1 cellular context compared by ENCODE assay signal in the genomic region with DNA sequence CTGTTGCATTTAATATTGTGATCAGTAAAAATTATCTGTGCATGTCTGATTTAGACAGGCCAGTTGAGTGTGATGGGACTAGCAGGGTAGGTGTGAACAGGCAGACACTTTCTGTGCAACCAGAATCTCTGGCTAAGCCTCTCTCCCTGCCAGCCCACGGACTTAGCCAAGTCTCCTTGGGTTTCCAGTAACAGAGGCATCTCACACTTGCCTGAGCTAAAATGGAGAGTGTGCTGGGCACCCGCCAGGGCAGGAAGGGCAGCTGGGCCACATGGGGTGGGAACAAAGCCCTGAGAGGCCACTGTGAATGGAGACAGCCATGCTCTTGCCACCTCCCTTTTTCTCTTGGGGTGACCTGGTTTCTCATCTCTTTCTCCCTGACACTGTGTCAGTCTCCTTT.
TF ChIP-seq lines count a peak whose summit lies in the region.

No MANE protein-coding gene starts in this region.

TF ChIP-seq in K562, 482 proteins besides CTCF, POLR2A, EP300 and RAD21:
- TF ChIP-seq BHLHE40 (IDR thresholded peaks at IDR 0.05; ENCODE audit: low read length) (no peak), RUNX1 (IDR thresholded peaks at IDR 0.05; ENCODE audit: low read depth) (no peak), KAT7 (CRISPR knock-in tag; IDR thresholded peaks at IDR 0.05; ENCODE audit: borderline replicate concordance) (no peak), MAFK (IDR thresholded peaks at IDR 0.05; ENCODE audit: low read length) (no peak), ZNF282 (CRISPR knock-in tag; IDR thresholded peaks at IDR 0.05) (no peak), MIER1 (IDR thresholded peaks at IDR 0.05; ENCODE audit: low read depth) (no peak), NCOA2 (IDR thresholded peaks at IDR 0.05; ENCODE audit: partially characterized antibody in 2 of 2) (no peak), ZC3H8 (IDR thresholded peaks at IDR 0.05) (no peak), U2AF1 (optimal IDR thresholded peaks at IDR 0.05; ENCODE audit: low read depth, low read length) (no peak), ZNF584 (CRISPR knock-in tag; IDR thresholded peaks at IDR 0.05; ENCODE audit: low read depth) (no peak), ZFP36 (IDR thresholded peaks at IDR 0.05; ENCODE audit: low read depth, low read length, partially characterized antibody) (no peak), TGIF2 (CRISPR knock-in tag; IDR thresholded peaks at IDR 0.05) (no peak), TRIM28 (IDR thresholded peaks at IDR 0.05) (no peak)
- TF ChIP-seq, protein P1, sequence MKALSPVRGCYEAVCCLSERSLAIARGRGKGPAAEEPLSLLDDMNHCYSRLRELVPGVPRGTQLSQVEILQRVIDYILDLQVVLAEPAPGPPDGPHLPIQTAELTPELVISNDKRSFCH (CRISPR knock-in tag; IDR thresholded peaks at IDR 0.05) = no peak
- TF ChIP-seq, protein P1 (tag; IDR thresholded peaks at IDR 0.05) = no peak
- TF ChIP-seq, protein P2, sequence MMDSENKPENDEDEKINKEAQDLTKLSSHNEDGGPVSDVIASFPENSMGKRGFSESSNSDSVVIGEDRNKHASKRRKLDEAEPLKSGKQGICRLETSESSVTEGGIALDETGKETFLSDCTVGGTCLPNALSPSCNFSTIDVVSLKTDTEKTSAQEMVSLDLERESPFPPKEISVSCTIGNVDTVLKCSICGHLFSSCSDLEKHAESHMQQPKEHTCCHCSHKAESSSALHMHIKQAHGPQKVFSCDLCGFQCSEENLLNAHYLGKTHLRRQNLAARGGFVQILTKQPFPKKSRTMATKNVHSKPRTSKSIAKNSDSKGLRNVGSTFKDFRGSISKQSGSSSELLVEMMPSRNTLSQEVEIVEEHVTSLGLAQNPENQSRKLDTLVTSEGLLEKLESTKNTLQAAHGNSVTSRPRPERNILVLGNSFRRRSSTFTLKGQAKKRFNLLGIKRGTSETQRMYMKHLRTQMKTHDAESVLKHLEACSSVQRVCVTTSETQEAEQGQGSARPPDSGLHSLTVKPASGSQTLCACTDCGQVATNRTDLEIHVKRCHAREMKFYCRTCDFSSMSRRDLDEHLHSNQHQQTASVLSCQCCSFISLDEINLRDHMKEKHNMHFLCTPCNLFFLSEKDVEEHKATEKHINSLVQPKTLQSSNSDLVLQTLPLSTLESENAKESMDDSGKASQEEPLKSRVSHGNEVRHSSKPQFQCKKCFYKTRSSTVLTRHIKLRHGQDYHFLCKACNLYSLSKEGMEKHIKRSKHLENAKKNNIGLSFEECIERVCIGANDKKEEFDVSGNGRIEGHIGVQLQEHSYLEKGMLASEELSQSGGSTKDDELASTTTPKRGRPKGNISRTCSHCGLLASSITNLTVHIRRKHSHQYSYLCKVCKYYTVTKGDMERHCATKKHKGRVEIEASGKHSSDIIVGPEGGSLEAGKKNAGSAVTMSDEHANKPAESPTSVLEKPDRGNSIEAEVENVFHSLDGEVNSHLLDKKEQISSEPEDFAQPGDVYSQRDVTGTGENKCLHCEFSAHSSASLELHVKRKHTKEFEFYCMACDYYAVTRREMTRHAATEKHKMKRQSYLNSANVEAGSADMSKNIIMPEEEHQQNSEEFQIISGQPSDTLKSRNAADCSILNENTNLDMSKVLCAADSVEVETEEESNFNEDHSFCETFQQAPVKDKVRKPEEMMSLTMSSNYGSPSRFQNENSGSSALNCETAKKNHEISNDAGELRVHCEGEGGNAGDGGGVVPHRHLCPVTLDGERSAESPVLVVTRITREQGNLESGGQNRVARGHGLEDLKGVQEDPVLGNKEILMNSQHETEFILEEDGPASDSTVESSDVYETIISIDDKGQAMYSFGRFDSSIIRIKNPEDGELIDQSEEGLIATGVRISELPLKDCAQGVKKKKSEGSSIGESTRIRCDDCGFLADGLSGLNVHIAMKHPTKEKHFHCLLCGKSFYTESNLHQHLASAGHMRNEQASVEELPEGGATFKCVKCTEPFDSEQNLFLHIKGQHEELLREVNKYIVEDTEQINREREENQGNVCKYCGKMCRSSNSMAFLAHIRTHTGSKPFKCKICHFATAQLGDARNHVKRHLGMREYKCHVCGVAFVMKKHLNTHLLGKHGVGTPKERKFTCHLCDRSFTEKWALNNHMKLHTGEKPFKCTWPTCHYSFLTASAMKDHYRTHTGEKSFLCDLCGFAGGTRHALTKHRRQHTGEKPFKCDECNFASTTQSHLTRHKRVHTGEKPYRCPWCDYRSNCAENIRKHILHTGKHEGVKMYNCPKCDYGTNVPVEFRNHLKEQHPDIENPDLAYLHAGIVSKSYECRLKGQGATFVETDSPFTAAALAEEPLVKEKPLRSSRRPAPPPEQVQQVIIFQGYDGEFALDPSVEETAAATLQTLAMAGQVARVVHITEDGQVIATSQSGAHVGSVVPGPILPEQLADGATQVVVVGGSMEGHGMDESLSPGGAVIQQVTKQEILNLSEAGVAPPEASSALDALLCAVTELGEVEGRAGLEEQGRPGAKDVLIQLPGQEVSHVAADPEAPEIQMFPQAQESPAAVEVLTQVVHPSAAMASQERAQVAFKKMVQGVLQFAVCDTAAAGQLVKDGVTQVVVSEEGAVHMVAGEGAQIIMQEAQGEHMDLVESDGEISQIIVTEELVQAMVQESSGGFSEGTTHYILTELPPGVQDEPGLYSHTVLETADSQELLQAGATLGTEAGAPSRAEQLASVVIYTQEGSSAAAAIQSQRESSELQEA (IDR thresholded peaks at IDR 0.05; ENCODE audit: low read depth) = no peak
- TF ChIP-seq, protein P3, sequence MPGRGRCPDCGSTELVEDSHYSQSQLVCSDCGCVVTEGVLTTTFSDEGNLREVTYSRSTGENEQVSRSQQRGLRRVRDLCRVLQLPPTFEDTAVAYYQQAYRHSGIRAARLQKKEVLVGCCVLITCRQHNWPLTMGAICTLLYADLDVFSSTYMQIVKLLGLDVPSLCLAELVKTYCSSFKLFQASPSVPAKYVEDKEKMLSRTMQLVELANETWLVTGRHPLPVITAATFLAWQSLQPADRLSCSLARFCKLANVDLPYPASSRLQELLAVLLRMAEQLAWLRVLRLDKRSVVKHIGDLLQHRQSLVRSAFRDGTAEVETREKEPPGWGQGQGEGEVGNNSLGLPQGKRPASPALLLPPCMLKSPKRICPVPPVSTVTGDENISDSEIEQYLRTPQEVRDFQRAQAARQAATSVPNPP (IDR thresholded peaks at IDR 0.05; ENCODE audit: borderline replicate concordance, insufficient read depth, insufficient read length) = no peak
- TF ChIP-seq, protein P4, sequence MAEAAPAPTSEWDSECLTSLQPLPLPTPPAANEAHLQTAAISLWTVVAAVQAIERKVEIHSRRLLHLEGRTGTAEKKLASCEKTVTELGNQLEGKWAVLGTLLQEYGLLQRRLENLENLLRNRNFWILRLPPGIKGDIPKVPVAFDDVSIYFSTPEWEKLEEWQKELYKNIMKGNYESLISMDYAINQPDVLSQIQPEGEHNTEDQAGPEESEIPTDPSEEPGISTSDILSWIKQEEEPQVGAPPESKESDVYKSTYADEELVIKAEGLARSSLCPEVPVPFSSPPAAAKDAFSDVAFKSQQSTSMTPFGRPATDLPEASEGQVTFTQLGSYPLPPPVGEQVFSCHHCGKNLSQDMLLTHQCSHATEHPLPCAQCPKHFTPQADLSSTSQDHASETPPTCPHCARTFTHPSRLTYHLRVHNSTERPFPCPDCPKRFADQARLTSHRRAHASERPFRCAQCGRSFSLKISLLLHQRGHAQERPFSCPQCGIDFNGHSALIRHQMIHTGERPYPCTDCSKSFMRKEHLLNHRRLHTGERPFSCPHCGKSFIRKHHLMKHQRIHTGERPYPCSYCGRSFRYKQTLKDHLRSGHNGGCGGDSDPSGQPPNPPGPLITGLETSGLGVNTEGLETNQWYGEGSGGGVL (CRISPR knock-in tag; IDR thresholded peaks at IDR 0.05) = no peak
- TF ChIP-seq, protein P5, sequence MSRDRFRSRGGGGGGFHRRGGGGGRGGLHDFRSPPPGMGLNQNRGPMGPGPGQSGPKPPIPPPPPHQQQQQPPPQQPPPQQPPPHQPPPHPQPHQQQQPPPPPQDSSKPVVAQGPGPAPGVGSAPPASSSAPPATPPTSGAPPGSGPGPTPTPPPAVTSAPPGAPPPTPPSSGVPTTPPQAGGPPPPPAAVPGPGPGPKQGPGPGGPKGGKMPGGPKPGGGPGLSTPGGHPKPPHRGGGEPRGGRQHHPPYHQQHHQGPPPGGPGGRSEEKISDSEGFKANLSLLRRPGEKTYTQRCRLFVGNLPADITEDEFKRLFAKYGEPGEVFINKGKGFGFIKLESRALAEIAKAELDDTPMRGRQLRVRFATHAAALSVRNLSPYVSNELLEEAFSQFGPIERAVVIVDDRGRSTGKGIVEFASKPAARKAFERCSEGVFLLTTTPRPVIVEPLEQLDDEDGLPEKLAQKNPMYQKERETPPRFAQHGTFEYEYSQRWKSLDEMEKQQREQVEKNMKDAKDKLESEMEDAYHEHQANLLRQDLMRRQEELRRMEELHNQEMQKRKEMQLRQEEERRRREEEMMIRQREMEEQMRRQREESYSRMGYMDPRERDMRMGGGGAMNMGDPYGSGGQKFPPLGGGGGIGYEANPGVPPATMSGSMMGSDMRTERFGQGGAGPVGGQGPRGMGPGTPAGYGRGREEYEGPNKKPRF (IDR thresholded peaks at IDR 0.05; ENCODE audit: low read depth, low read length) = no peak
- TF ChIP-seq, protein P6, sequence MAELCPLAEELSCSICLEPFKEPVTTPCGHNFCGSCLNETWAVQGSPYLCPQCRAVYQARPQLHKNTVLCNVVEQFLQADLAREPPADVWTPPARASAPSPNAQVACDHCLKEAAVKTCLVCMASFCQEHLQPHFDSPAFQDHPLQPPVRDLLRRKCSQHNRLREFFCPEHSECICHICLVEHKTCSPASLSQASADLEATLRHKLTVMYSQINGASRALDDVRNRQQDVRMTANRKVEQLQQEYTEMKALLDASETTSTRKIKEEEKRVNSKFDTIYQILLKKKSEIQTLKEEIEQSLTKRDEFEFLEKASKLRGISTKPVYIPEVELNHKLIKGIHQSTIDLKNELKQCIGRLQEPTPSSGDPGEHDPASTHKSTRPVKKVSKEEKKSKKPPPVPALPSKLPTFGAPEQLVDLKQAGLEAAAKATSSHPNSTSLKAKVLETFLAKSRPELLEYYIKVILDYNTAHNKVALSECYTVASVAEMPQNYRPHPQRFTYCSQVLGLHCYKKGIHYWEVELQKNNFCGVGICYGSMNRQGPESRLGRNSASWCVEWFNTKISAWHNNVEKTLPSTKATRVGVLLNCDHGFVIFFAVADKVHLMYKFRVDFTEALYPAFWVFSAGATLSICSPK (IDR thresholded peaks at IDR 0.05; ENCODE audit: borderline replicate concordance) = no peak
